In the genomic region with DNA sequence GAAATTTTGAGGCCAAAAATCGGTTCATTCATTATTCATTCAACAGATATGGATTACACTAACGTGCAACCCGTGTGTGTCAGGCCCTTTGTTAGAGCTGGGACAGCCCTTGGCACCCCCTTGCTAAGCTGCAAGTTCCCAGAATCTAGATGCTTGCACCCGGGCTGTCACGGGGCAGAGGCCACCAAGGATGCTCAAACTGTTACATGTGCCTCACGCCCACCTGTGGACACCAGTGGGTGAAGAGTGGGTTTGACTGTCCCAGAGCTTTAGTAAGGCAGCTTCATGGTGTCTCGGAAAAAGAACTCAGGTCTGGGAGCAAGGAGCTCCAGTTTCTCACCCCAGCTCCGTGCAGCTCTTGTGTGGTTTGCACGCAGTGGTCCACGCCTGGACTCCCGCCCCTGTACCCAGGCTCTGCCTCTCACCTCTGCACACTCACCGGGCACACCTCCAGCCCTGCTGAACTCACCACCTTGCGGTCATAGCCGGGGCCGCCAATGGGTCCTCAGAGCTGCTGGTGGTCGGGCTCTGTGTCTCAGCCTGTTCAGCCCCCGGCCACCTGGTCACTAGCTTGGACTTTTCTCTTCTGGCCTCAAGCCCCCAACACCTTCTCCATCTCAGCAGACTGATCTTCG, we compare ENCODE assay signal across 28 cellular contexts. TPM values are rescaled to one million over a fixed set of nuclear protein-coding genes. Genes with fewer than 3 reads are reported as not detected.
"Had no signal": no experiment of that assay in that cellular context is flagged by ENCODE, and none has a peak within 500 bp of the region (broad histone marks: within the 10 kb centered on the region; RNA-seq: fewer than 3 reads in every experiment).

No MANE protein-coding gene starts in this region.

- H3K27ac ChIP-seq: KMS-11, RWPE1, SJCRH30 had no signal

- H3K9ac ChIP-seq: KMS-11 had no signal

- H3K4me1 ChIP-seq: SJCRH30 had no signal

- H3K4me3 Mint-ChIP-seq: IgD-negative memory B cell had no signal

- H3K4me2 ChIP-seq: KMS-11 had no signal

- H3K36me3 Mint-ChIP-seq: IgD-negative memory B cell had no signal

- H3K9me3 Mint-ChIP-seq: IgD-negative memory B cell had no signal

- H3K27ac Mint-ChIP-seq: IgD-negative memory B cell had no signal

- H3K36me3 ChIP-seq: SJCRH30 had no signal

- H3K27me3 ChIP-seq: SJCRH30 had no signal

- H3K4me3 ChIP-seq: K562, SJCRH30 had no signal

- DNase-seq: Kasumi-1; MM.1S; NCI-H1092 treated with DMSO at 0.1 percent for 48 hours; NCI-H1436; NCI-H187; NCI-H2029; NCI-H2081 treated with DMSO at 0.1 percent for 48 hours; NCI-H2171; NCI-H226; NCI-H446; NCI-H510A; NCI-H524 treated with DMSO at 0.1 percent for 48 hours; NCI-H69; NCI-H774; NK-92 treated with Interleukin-12 subunit alpha and Interleukin-12 subunit beta, amount 100 ng/mL, for 24 hours; PC-3; SHP77 treated with DMSO at 0.1 percent for 48 hours; SJCRH30 had no signal

- ATAC-seq: HepG2, K562, Panc1, PC-3, Right ventricle myocardium inferior, SK-N-SH treated with all-trans-retinoic acid at 6 μM for 48 hours had no signal

- H3K9me3 ChIP-seq: SJCRH30 had no signal

RNA-seq across cellular contexts. Expression of a gene that starts 53.7 kb away (rescaled TPM):
- total RNA-seq: HT1080, OCI-LY7, Right ventricle myocardium inferior had no signal
- polyA plus RNA-seq: IgD-negative memory B cell, K562 had no signal
